8 cellular contexts compared by ENCODE assay signal in the genomic region with DNA sequence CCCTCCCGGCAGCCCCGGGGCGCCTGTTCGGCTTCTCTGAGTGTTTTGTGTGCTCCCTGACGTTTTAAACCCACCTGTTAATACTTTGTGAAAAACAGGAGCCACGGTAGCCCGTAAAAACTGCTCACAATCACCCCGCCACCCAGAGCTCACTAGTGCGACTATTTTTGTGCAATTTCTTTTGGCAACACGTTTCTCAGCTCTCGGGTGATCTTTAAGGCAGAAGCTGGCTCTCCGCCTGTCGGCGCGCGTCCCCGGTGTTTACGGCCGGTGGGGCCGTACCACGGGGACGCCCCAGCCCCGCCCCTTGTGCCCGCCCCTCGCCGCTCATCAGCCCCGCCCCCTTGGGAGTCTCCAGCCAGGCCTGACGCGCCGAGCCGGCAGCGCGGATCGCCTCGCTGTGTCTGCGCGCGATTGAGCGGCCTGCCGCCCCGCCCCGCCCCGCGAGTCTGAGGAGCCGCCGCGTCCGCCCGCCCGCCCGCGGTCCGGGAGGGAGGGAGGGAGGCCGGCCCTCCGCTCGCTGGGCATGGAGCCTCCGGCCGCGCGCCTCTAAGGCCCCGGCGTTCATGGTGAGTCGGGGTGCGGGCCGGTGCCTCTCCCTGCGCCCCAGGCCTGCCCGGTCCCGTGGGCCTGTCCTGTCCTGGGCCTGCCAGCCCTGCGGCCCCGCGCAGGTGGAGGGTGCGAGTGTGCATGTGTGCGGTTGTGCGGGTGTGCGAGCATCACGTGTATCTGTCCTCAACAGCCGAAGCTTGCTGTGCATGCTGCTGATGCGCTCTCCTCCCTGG. TPM values are rescaled to one million over a fixed set of nuclear protein-coding genes. Genes with fewer than 3 reads are reported as not detected.
DNase-seq lines count a peak whose midpoint lies in the region; TF ChIP-seq lines count a peak whose summit lies in the region.

No MANE protein-coding gene starts in this region.

- peaks cover 6% of the 10 kb centered on the region for H3K36me3 Mint-ChIP-seq in activated T-helper 2 cell treated with anti-CD3 and anti-CD28 coated beads, Interferon-gamma antibody, Interleukin-2, Interleukin-4, amounts not matched to agents 10 μg/mL and 5 μg/mL and 100 μg/mL, durations not matched to agents 14 hours and 24 hours and 36 hours (ENCODE audit: low read depth)
- H3K36me3 Mint-ChIP-seq in nephron (ENCODE audit: low read depth): no peaks in the 10 kb centered on the region

- H3K27ac ChIP-seq in GM23248: peak overlapping the region; percentile 88

- H3F3A ChIP-seq in GM23248 (ENCODE audit: insufficient read depth): peaks cover 42% of the 10 kb centered on the region

- H4K20me1 ChIP-seq in GM23248 (ENCODE audit: insufficient read depth): no peaks in the 10 kb centered on the region

- H3K4me3 Mint-ChIP-seq in activated T-helper 2 cell treated with anti-CD3 and anti-CD28 coated beads, Interferon-gamma antibody, Interleukin-2, Interleukin-4, amounts not matched to agents 10 μg/mL and 5 μg/mL and 100 μg/mL, durations not matched to agents 14 hours and 24 hours and 36 hours (ENCODE audit: low read depth): peak overlapping the region; percentile 98
- peak overlapping the region; percentile 96 to 99 (median 98) for H3K4me3 Mint-ChIP-seq in nephron

- 0 to 1% methylated on average over 20 to 37 of the region's 78 CpGs for WGBS in GM23248 (ENCODE audit: low coverage in 1 of 2, low lambda C conversion rate in 2 of 2, missing lambda C conversion rate in 2 of 2), 2 experiments

- no peaks in the 10 kb centered on the region for H3K27me3 ChIP-seq in GM23248 (replicated peaks; ENCODE audit: insufficient read depth)

- H3K9ac ChIP-seq in GM23248: peak overlapping the region; percentile 89

- H3K9me3 ChIP-seq in GM23248 (ENCODE audit: low read depth): no peaks in the 10 kb centered on the region

- no peaks in the 10 kb centered on the region for H3K27me3 Mint-ChIP-seq in activated T-helper 2 cell treated with anti-CD3 and anti-CD28 coated beads, Interferon-gamma antibody, Interleukin-2, Interleukin-4, amounts not matched to agents 10 μg/mL and 5 μg/mL and 100 μg/mL, durations not matched to agents 14 hours and 24 hours and 36 hours (ENCODE audit: low read depth)
- H3K27me3 Mint-ChIP-seq in nephron (ENCODE audit: low read depth): no peaks in the 10 kb centered on the region

- peak overlapping the region; percentile 96 for H3K4me3 ChIP-seq in GM23248

- H3K4me2 ChIP-seq in GM23248 (ENCODE audit: unreplicated experiment): peak overlapping the region; percentile 94

- peak; percentile 93 for DNase-seq in EL
- DNase-seq in GM23248: peak; percentile 99
- peak; percentile 82 to 84 for DNase-seq in Kasumi-1 (lab: John Stamatoyannopoulos, UW)
- DNase-seq in RPMI8226: peak; percentile 93
- DNase-seq in activated T-helper 2 cell treated with anti-CD3 and anti-CD28 coated beads, Interferon-gamma antibody, Interleukin-2, Interleukin-4, amounts not matched to agents 10 μg/mL and 5 μg/mL and 100 μg/mL, durations not matched to agents 14 hours and 24 hours and 36 hours (ENCODE audit: low spot score): peak; percentile 91
- DNase-seq in fibroblast of peridontal ligament (ENCODE audit: extremely low read depth): peak; percentile 86
- DNase-seq in stimulated activated naive CD4-positive, alpha-beta T cell treated with Interleukin-2 at 50 U/mL for 16 hours (lab: John Stamatoyannopoulos, UW): peak; percentile 93

- intact Hi-C loops in activated T-helper 2 cell treated with anti-CD3 and anti-CD28 coated beads, Interferon-gamma antibody, Interleukin-2, Interleukin-4, amounts not matched to agents 10 μg/mL and 5 μg/mL and 100 μg/mL, durations not matched to agents 14 hours and 24 hours and 36 hours (cut with micrococcal nuclease): loop anchor here (1.0 to 5.0 kb wide), 8 partner anchors 13 to 1172 kb away; partner anchors contain the start of genes ABLIM2, GRPEL1, KIAA0232 and TADA2B

- no peaks in the 10 kb centered on the region for H3K36me3 ChIP-seq in GM23248 (ENCODE audit: low read depth)

- no peaks in the 10 kb centered on the region for H3K9me3 Mint-ChIP-seq in activated T-helper 2 cell treated with anti-CD3 and anti-CD28 coated beads, Interferon-gamma antibody, Interleukin-2, Interleukin-4, amounts not matched to agents 10 μg/mL and 5 μg/mL and 100 μg/mL, durations not matched to agents 14 hours and 24 hours and 36 hours
- H3K9me3 Mint-ChIP-seq in nephron: no peaks in the 10 kb centered on the region

- no peak for TF ChIP-seq CTCF in nephron (IDR thresholded peaks at IDR 0.05; ENCODE audit: unreplicated experiment in 3 of 3)

- peaks cover 61% of the 10 kb centered on the region for H3K79me2 ChIP-seq in GM23248 (ENCODE audit: insufficient read depth)

- H3K4me1 Mint-ChIP-seq in activated T-helper 2 cell treated with anti-CD3 and anti-CD28 coated beads, Interferon-gamma antibody, Interleukin-2, Interleukin-4, amounts not matched to agents 10 μg/mL and 5 μg/mL and 100 μg/mL, durations not matched to agents 14 hours and 24 hours and 36 hours (ENCODE audit: low read depth): peaks cover 58% of the 10 kb centered on the region
- peaks cover 67% of the 10 kb centered on the region for H3K4me1 Mint-ChIP-seq in nephron

- peaks cover 34% of the 10 kb centered on the region for H3K4me1 ChIP-seq in GM23248 (ENCODE audit: insufficient read depth)

- no peaks in the 10 kb centered on the region for H3K9me2 ChIP-seq in GM23248 (ENCODE audit: insufficient read depth)

- in situ Hi-C loops in GM23248 (cut with MboI): no loop called here

- H3K27ac Mint-ChIP-seq in activated T-helper 2 cell treated with anti-CD3 and anti-CD28 coated beads, Interferon-gamma antibody, Interleukin-2, Interleukin-4, amounts not matched to agents 10 μg/mL and 5 μg/mL and 100 μg/mL, durations not matched to agents 14 hours and 24 hours and 36 hours: peak overlapping the region; percentile 92
- H3K27ac Mint-ChIP-seq in nephron: peak overlapping the region; percentile 92 to 98 (median 98)

- peak overlapping the region; percentile 88 for H2AFZ ChIP-seq in GM23248

RNA-seq across cellular contexts. Expression of gene TADA2B, which starts 56.2 kb away (rescaled TPM):
- total RNA-seq in GM23248 (2014; rRNA removed; shearing (Covaris generic)): 14.8 and 15.7 TPM in 2 replicates
- polyA plus RNA-seq in GM23248 (2016; fragmentation: Nextera tagmentation; extraction: Ambion mirVana): 2.2 and 2.4 TPM in 2 replicates
- total RNA-seq in activated T-helper 2 cell treated with anti-CD3 and anti-CD28 coated beads, Interferon-gamma antibody, Interleukin-2, Interleukin-4, amounts not matched to agents 10 μg/mL and 5 μg/mL and 100 μg/mL, durations not matched to agents 14 hours and 24 hours and 36 hours: 12.9 and 13.3 TPM in 2 replicates

Comparison
In these comparisons a context has a peak if more than half of its experiments do, and no peak if none do; other contexts are left out.
1. Peak in every context shown above with its lines: DNase-seq, H3K4me3 ChIP-seq and H3K27ac ChIP-seq.